30 cellular contexts compared by ENCODE assay signal in genomic region chr4:74085669-74086068, GRCh38.
"Had no signal": no experiment of that assay in that cellular context is flagged by ENCODE, and none has a peak within 500 bp of the region (broad histone marks: within the 10 kb centered on the region; RNA-seq: fewer than 3 reads in every experiment).

No MANE protein-coding gene starts in this region.

- H3K79me2 ChIP-seq: parathyroid adenoma had no signal

- H2AFZ ChIP-seq: neural progenitor cell, parathyroid adenoma had no signal

- H3K27me3 ChIP-seq: brain microvascular endothelial cell, dorsolateral prefrontal cortex, heart left ventricle, neural progenitor cell, stomach, suprapubic skin, tibial artery had no signal

- H3K27ac ChIP-seq: brain microvascular endothelial cell, coronary artery, dorsolateral prefrontal cortex, left ventricle myocardium inferior, neural progenitor cell, parathyroid adenoma, stomach, suprapubic skin, tibial artery had no signal

- DNase-seq: activated CD4-positive, alpha-beta memory T cell treated with anti-CD3 and anti-CD28 coated beads for 36 hours; activated CD4-positive, alpha-beta T cell treated with anti-CD3 and anti-CD28 coated beads, Interleukin-2, amount 10 ng/mL, durations not matched to agents 24 days and 14 days; activated CD4-positive, CD25-positive, alpha-beta regulatory T cell treated with anti-CD3 and anti-CD28 coated beads, Interleukin-2, amount 50 U/mL, for 72 hours; activated CD8-positive, alpha-beta memory T cell treated with anti-CD3 and anti-CD28 coated beads, Interleukin-2, amount 50 U/mL, for 4 hours; activated effector memory CD4-positive, alpha-beta T cell treated with anti-CD3 and anti-CD28 coated beads, Interleukin-2, amount 50 U/mL, for 16 hours; activated naive CD4-positive, alpha-beta T cell treated with anti-CD3 and anti-CD28 coated beads, Interleukin-2, amount 50 U/mL, for 16 hours; activated T-cell treated with anti-CD3 and anti-CD28 coated beads, Interleukin-2, amount 50 U/mL, for 1 hour; amniotic stem cell; brain microvascular endothelial cell; dorsolateral prefrontal cortex; effector memory CD8-positive, alpha-beta T cell; heart left ventricle; hypothalamus; immature natural killer cell; kidney glomerular epithelial cell; left ventricle myocardium inferior; mesendoderm; natural killer cell; occipital lobe; right cardiac atrium; stimulated activated CD4-positive, alpha-beta T cell treated with anti-CD3 and anti-CD28 coated beads, Interleukin-15, amount 100 ng/mL, for 24 hours; stimulated activated CD4-positive, alpha-beta T cell treated with anti-CD3 and anti-CD28 coated beads, Interleukin-2, amount 100 ng/mL, for 24 hours; stimulated activated naive B cell treated with anti-CD40 and anti-IgM and Interleukin-4, amounts not matched to agents 10 μg/mL and 1 μg/mL and 100 μg/mL, for 72 hours; stomach; tibial artery had no signal

- H3K4me1 ChIP-seq: left ventricle myocardium inferior, parathyroid adenoma, stomach, suprapubic skin, tibial artery had no signal

- H3K4me3 ChIP-seq: coronary artery, dorsolateral prefrontal cortex, heart left ventricle, left ventricle myocardium inferior, lung, neural progenitor cell, stomach, suprapubic skin, tibial artery had no signal

- H3K36me3 ChIP-seq: brain microvascular endothelial cell, heart left ventricle, left ventricle myocardium inferior, neural progenitor cell, stomach, suprapubic skin, tibial artery had no signal

- ATAC-seq: effector memory CD8-positive, alpha-beta T cell; heart left ventricle; natural killer cell; right cardiac atrium; stimulated activated naive B cell treated with anti-CD40 and anti-IgM and Interleukin-4, amounts not matched to agents 10 μg/mL and 1 μg/mL and 100 μg/mL, for 72 hours had no signal
